26 cellular contexts compared by ENCODE assay signal in genomic region chr5:128334010-128334716, GRCh38.
"Had no signal": no experiment of that assay in that cellular context is flagged by ENCODE, and none has a peak within 500 bp of the region (broad histone marks: within the 10 kb centered on the region; RNA-seq: fewer than 3 reads in every experiment).

No MANE protein-coding gene starts in this region.

- H3K4me3 ChIP-seq: breast epithelium, colonic mucosa, gastroesophageal sphincter, hepatocyte, pancreas, prostate gland, sigmoid colon, suprapubic skin, tibial artery had no signal

- H3K27ac Mint-ChIP-seq: activated CD4-positive, alpha-beta memory T cell treated with anti-CD3 and anti-CD28 coated beads for 36 hours; activated naive CD4-positive, alpha-beta T cell treated with anti-CD3 and anti-CD28 coated beads, Interleukin-2, amount 50 U/mL, for 24 hours; activated T-cell treated with anti-CD3 and anti-CD28 coated beads, Interleukin-2, amount 50 U/mL, for 24 hours; effector memory CD8-positive, alpha-beta T cell; nephron; stimulated activated memory B cell treated with anti-CD40 and anti-IgM and Interleukin-4, amounts not matched to agents 10 μg/mL and 1 μg/mL and 100 μg/mL, for 72 hours; T-helper 1 cell treated with Interleukin-12 subunit alpha and Interleukin-12 subunit beta and Interleukin-4 antibody, amounts not matched to agents 30 μg/mL and 1 μg/mL, for 36 hours had no signal

- H3K4me1 ChIP-seq: breast epithelium, colonic mucosa, pancreas, prostate gland, sigmoid colon, suprapubic skin, tibial artery had no signal

- DNase-seq: activated CD4-positive, alpha-beta memory T cell treated with anti-CD3 and anti-CD28 coated beads for 36 hours; activated CD4-positive, alpha-beta T cell treated with anti-CD3 and anti-CD28 coated beads for 4 hours; activated CD8-positive, alpha-beta memory T cell treated with anti-CD3 and anti-CD28 coated beads, Interleukin-2, amount 50 U/mL, for 48 hours; activated T-cell treated with anti-CD3 and anti-CD28 coated beads, Interleukin-2, amount 50 U/mL, for 24 hours; colonic mucosa; effector memory CD8-positive, alpha-beta T cell; left cardiac atrium; left ventricle myocardium superior; pancreas; retina; sigmoid colon; small intestine; stimulated activated CD4-positive, alpha-beta T cell treated with anti-CD3 and anti-CD28 coated beads, Interleukin-4, amount 100 ng/mL, for 24 hours; SW 1271; T-helper 9 cell; tibial artery had no signal

- H3K36me3 ChIP-seq: breast epithelium, colonic mucosa, pancreas, prostate gland, sigmoid colon, suprapubic skin, tibial artery had no signal

- H3K4me2 ChIP-seq: hepatocyte had no signal

- H3K9me3 ChIP-seq: breast epithelium, colonic mucosa, gastroesophageal sphincter, pancreas, prostate gland, sigmoid colon, suprapubic skin, tibial artery had no signal

- H3K4me3 Mint-ChIP-seq: activated CD4-positive, alpha-beta memory T cell treated with anti-CD3 and anti-CD28 coated beads for 36 hours; activated naive CD4-positive, alpha-beta T cell treated with anti-CD3 and anti-CD28 coated beads, Interleukin-2, amount 50 U/mL, for 24 hours; activated T-cell treated with anti-CD3 and anti-CD28 coated beads, Interleukin-2, amount 50 U/mL, for 24 hours; effector memory CD8-positive, alpha-beta T cell; nephron; stimulated activated memory B cell treated with anti-CD40 and anti-IgM and Interleukin-4, amounts not matched to agents 10 μg/mL and 1 μg/mL and 100 μg/mL, for 72 hours; T-helper 1 cell treated with Interleukin-12 subunit alpha and Interleukin-12 subunit beta and Interleukin-4 antibody, amounts not matched to agents 30 μg/mL and 1 μg/mL, for 36 hours had no signal

- H2AFZ ChIP-seq: hepatocyte had no signal

- H3K27me3 Mint-ChIP-seq: activated CD4-positive, alpha-beta memory T cell treated with anti-CD3 and anti-CD28 coated beads for 36 hours; activated naive CD4-positive, alpha-beta T cell treated with anti-CD3 and anti-CD28 coated beads, Interleukin-2, amount 50 U/mL, for 24 hours; activated T-cell treated with anti-CD3 and anti-CD28 coated beads, Interleukin-2, amount 50 U/mL, for 24 hours; effector memory CD8-positive, alpha-beta T cell; stimulated activated memory B cell treated with anti-CD40 and anti-IgM and Interleukin-4, amounts not matched to agents 10 μg/mL and 1 μg/mL and 100 μg/mL, for 72 hours had no signal

- H3K36me3 Mint-ChIP-seq: activated CD4-positive, alpha-beta memory T cell treated with anti-CD3 and anti-CD28 coated beads for 36 hours; activated naive CD4-positive, alpha-beta T cell treated with anti-CD3 and anti-CD28 coated beads, Interleukin-2, amount 50 U/mL, for 24 hours; stimulated activated memory B cell treated with anti-CD40 and anti-IgM and Interleukin-4, amounts not matched to agents 10 μg/mL and 1 μg/mL and 100 μg/mL, for 72 hours had no signal

- ATAC-seq: effector memory CD8-positive, alpha-beta T cell; gastroesophageal sphincter; left cardiac atrium; left ventricle myocardium superior; pancreas; stimulated activated memory B cell treated with anti-CD40 and anti-IgM and Interleukin-4, amounts not matched to agents 10 μg/mL and 1 μg/mL and 100 μg/mL, for 72 hours had no signal

- H3K4me1 Mint-ChIP-seq: activated naive CD4-positive, alpha-beta T cell treated with anti-CD3 and anti-CD28 coated beads, Interleukin-2, amount 50 U/mL, for 24 hours; stimulated activated memory B cell treated with anti-CD40 and anti-IgM and Interleukin-4, amounts not matched to agents 10 μg/mL and 1 μg/mL and 100 μg/mL, for 72 hours had no signal

- H3K9me3 Mint-ChIP-seq: activated CD4-positive, alpha-beta memory T cell treated with anti-CD3 and anti-CD28 coated beads for 36 hours; activated naive CD4-positive, alpha-beta T cell treated with anti-CD3 and anti-CD28 coated beads, Interleukin-2, amount 50 U/mL, for 24 hours; activated T-cell treated with anti-CD3 and anti-CD28 coated beads, Interleukin-2, amount 50 U/mL, for 24 hours; T-helper 1 cell treated with Interleukin-12 subunit alpha and Interleukin-12 subunit beta and Interleukin-4 antibody, amounts not matched to agents 30 μg/mL and 1 μg/mL, for 36 hours had no signal

- H3K27me3 ChIP-seq: breast epithelium, colonic mucosa, gastroesophageal sphincter, hepatocyte, pancreas, sigmoid colon, suprapubic skin, tibial artery had no signal

- H3K27ac ChIP-seq: breast epithelium, colonic mucosa, gastroesophageal sphincter, hepatocyte, pancreas, prostate gland, sigmoid colon, suprapubic skin, tibial artery, VCaP had no signal

- H3K79me2 ChIP-seq: hepatocyte had no signal
